9 cellular contexts compared by ENCODE assay signal in genomic region chr5:177809209-177809913, GRCh38. TPM values are rescaled to one million over a fixed set of nuclear protein-coding genes. Genes with fewer than 3 reads are reported as not detected.
DNase-seq lines count a peak whose midpoint lies in the region; ATAC-seq, FAIRE-seq and TF ChIP-seq lines count a peak whose summit lies in the region.
"Not testable (repeated sequence)": the region's sequence is repeated elsewhere in the genome, so short reads cannot be mapped to it uniquely, and the experiment has no call there.
"Had no signal": no experiment of that assay in that cellular context is flagged by ENCODE, and none has a peak within 500 bp of the region (broad histone marks: within the 10 kb centered on the region; RNA-seq: fewer than 3 reads in every experiment).

No MANE protein-coding gene starts in this region.

- not testable (repeated sequence) for H3K4me1 Mint-ChIP-seq in chondrocyte (ENCODE audit: low read depth)

- H3K9me3 Mint-ChIP-seq in chondrocyte (ENCODE audit: low read depth), result not testable (repeated sequence)

- not testable (repeated sequence) for H3K4me1 ChIP-seq in lower lobe of right lung

- H3K27ac ChIP-seq in lower lobe of right lung, result not testable (repeated sequence)

- H3K27me3 ChIP-seq in lower lobe of right lung (ENCODE audit: low read depth), result not testable (repeated sequence)

- not testable (repeated sequence) for H3K27me3 Mint-ChIP-seq in chondrocyte (ENCODE audit: low read depth)

- not testable (repeated sequence) for H3K9me3 ChIP-seq in lower lobe of right lung

- not testable (repeated sequence) for H3K4me3 ChIP-seq in lower lobe of right lung

- ATAC-seq in activated CD4-positive, CD25-positive, alpha-beta regulatory T cell treated with anti-CD3 and anti-CD28 coated beads, Interleukin-2, amount 50 U/mL, for 24 hours, result peak; percentile 83 to 86
- ATAC-seq in lower lobe of right lung, result peak; percentile 45 to 50

- not testable (repeated sequence) for H3K27ac Mint-ChIP-seq in chondrocyte (ENCODE audit: unreplicated experiment)

- peak; percentile 32 for TF ChIP-seq CTCF in chondrocyte (IDR thresholded peaks at IDR 0.05)
- TF ChIP-seq CTCF in lower lobe of right lung (IDR thresholded peaks at IDR 0.05), result not testable (repeated sequence)

- intact Hi-C loops in lower lobe of right lung (cut with DNase I), result not testable (repeated sequence)

- not testable (repeated sequence) for DNase-seq in HTR-8/SVneo (ENCODE audit: insufficient read length, low spot score); chondrocyte (ENCODE audit: low spot score); lower lobe of right lung
- DNase-seq in activated T-cell treated with anti-CD3 and anti-CD28 coated beads for 1 hour (ENCODE audit: low read depth), result peak; percentile 28
- peak; percentile 77 for DNase-seq in activated effector memory CD4-positive, alpha-beta T cell treated with anti-CD3 and anti-CD28 coated beads, Interleukin-2, amount 50 U/mL, for 16 hours
- DNase-seq in stimulated activated CD8-positive, alpha-beta memory T cell treated with anti-CD3 and anti-CD28 coated beads, Interleukin-4, amount 100 ng/mL, for 48 hours, result peak; percentile 52

- H3K4me3 Mint-ChIP-seq in chondrocyte (ENCODE audit: unreplicated experiment), result not testable (repeated sequence)

- FAIRE-seq in HTR-8/SVneo (lab: Jason Lieb, UNC), result peak; percentile 90

- H3K36me3 ChIP-seq in lower lobe of right lung, result not testable (repeated sequence)

- not testable (repeated sequence) for H3K36me3 Mint-ChIP-seq in chondrocyte (ENCODE audit: low read depth)

RNA-seq across cellular contexts. Expression of gene FAM153A, which starts 26.7 kb away (rescaled TPM):
- total RNA-seq in chondrocyte, result 0.17 to 0.69 TPM in 2 of 3 replicates, not detected in the other
- total RNA-seq in lower lobe of right lung, result 3.7 TPM
- total RNA-seq: H7, RPMI7951 had no signal
